15 cellular contexts compared by ENCODE assay signal in the genomic region with DNA sequence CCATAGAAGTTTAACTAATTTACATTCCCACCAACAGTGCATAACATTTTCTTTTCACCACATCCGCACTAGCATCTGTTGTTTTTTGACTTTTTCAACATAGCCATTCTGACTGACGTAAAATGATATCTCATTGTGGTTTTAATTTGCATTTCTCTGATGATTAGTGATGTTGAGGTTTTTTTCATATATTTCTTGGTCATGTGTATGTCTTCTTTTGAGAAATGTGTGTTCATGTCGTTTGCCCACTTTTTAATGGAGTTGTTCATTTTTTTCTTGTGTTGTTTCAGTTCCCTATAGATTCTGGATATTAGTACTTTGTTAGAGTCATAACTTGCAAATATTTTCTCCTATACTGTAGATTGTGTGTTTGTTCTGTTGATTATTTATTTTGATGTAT.
DNase-seq lines count a peak whose midpoint lies in the region; ATAC-seq and TF ChIP-seq lines count a peak whose summit lies in the region.
"Had no signal": no experiment of that assay in that cellular context is flagged by ENCODE, and none has a peak within 500 bp of the region (broad histone marks: within the 10 kb centered on the region; RNA-seq: fewer than 3 reads in every experiment).

No MANE protein-coding gene starts in this region.

- H3K27ac Mint-ChIP-seq in memory B cell = no peak overlapping the region
- H3K27ac Mint-ChIP-seq: effector memory CD8-positive, alpha-beta T cell had no signal

- TF ChIP-seq CTCF in mucosa of descending colon (IDR thresholded peaks at IDR 0.05) (no peak), GM13976 (IDR thresholded peaks at IDR 0.05; ENCODE audit: borderline replicate concordance, control extremely low read depth, extremely low read depth, insufficient read depth, missing control alignments) (no peak), psoas muscle (IDR thresholded peaks at IDR 0.05) (no peak)

- H3K36me3 ChIP-seq in mucosa of descending colon (ENCODE audit: low read depth) (no peaks in the 10 kb centered on the region), psoas muscle (ENCODE audit: insufficient read depth in 1 of 2, low read depth in 1 of 2) (no peaks in the 10 kb centered on the region)

- H3K36me3 Mint-ChIP-seq in memory B cell = peaks cover 19% of the 10 kb centered on the region

- H3K27me3 Mint-ChIP-seq in memory B cell = no peaks in the 10 kb centered on the region
- H3K27me3 Mint-ChIP-seq: effector memory CD8-positive, alpha-beta T cell had no signal

- H3K9me3 Mint-ChIP-seq in memory B cell = peaks cover 5% of the 10 kb centered on the region

- in situ Hi-C loops in GM13976 (cut with MboI; ENCODE audit: low sequenced_read_pairs, unreplicated experiment) = loop anchor here (25.0 kb wide), 1 partner anchor 551 kb away; no protein-coding TSS in a partner anchor

- no peaks in the 10 kb centered on the region for H3K27me3 ChIP-seq in psoas muscle (ENCODE audit: insufficient read depth in 3 of 3, low read length in 2 of 3)
- H3K27me3 ChIP-seq: BLaER1 treated with 17β-estradiol and CSF1 and Interleukin-3, amounts not matched to agents 10 nM and 100 nM; testis had no signal

- H3K4me1 ChIP-seq in mucosa of descending colon (ENCODE audit: low read depth) = no peaks in the 10 kb centered on the region
- H3K4me1 ChIP-seq in psoas muscle = no peaks in the 10 kb centered on the region
- H3K4me1 ChIP-seq: BLaER1 treated with 17β-estradiol and CSF1 and Interleukin-3, amounts not matched to agents 10 nM and 100 nM; testis had no signal

- H3K9me3 ChIP-seq in mucosa of descending colon = no peaks in the 10 kb centered on the region
- no peaks in the 10 kb centered on the region for H3K9me3 ChIP-seq in psoas muscle
- H3K9me3 ChIP-seq: testis had no signal

- ATAC-seq in GM18873 (IDR thresholded peaks at IDR 0.05; ENCODE audit: low FRiP score, unreplicated experiment) (peak; percentile 66), GM21619 (IDR thresholded peaks at IDR 0.05; ENCODE audit: unreplicated experiment) (peak; percentile 62), HG03175 (IDR thresholded peaks at IDR 0.05; ENCODE audit: unreplicated experiment) (peak; percentile 77), memory B cell (ENCODE audit: low read depth) (peak; percentile 83), mucosa of descending colon (no peak), psoas muscle (no peak)
- ATAC-seq: effector memory CD8-positive, alpha-beta T cell had no signal

- H3K27ac ChIP-seq in psoas muscle = no peak overlapping the region
- H3K27ac ChIP-seq: BLaER1 treated with 17β-estradiol and CSF1 and Interleukin-3, amounts not matched to agents 10 nM and 100 nM; skin epidermis; testis had no signal

- peaks cover 5% of the 10 kb centered on the region for H3K4me1 Mint-ChIP-seq in memory B cell

- H3K4me3 Mint-ChIP-seq in memory B cell = no peak overlapping the region
- H3K4me3 Mint-ChIP-seq: effector memory CD8-positive, alpha-beta T cell had no signal

- WGBS in psoas muscle, 3 donors = 96 to 98% (median 97%) methylated on average over 3 of the region's 3 CpGs

- no peak overlapping the region for H3K4me3 ChIP-seq in mucosa of descending colon
- no peak overlapping the region for H3K4me3 ChIP-seq in psoas muscle
- H3K4me3 ChIP-seq: BLaER1 treated with 17β-estradiol and CSF1 and Interleukin-3, amounts not matched to agents 10 nM and 100 nM; skin epidermis; testis had no signal

- intact Hi-C loops in mucosa of descending colon (cut with DNase I, micrococcal nuclease) (no loop called here), psoas muscle (cut with DNase I) (no loop called here)

- DNase-seq in memory B cell (ENCODE audit: low spot score in 2 of 2) (no peak), mucosa of descending colon (no peak), OCI-M2 (lab: John Stamatoyannopoulos, UW; ENCODE audit: unreplicated experiment) (no peak), GM13976 (ENCODE audit: low spot score) (no peak), psoas muscle (no peak)
- DNase-seq: activated naive CD4-positive, alpha-beta T cell; effector memory CD8-positive, alpha-beta T cell; foreskin fibroblast; nucleus accumbens; testis had no signal

Comparison
In these comparisons a context has a peak if more than half of its experiments do, and no peak if none do; other contexts are left out.
1. ATAC-seq: peak in GM18873 (single experiment), GM21619 (single experiment), HG03175 (single experiment) and memory B cell (single experiment); none in mucosa of descending colon (single experiment) and psoas muscle (0 of 4).